In genomic region chr6:3120765-3121089, GRCh38 we compare ENCODE assay signal across 16 cellular contexts. TPM values are rescaled to one million over a fixed set of nuclear protein-coding genes. Genes with fewer than 3 reads are reported as not detected.
DNase-seq lines count a peak whose midpoint lies in the region; ATAC-seq and TF ChIP-seq lines count a peak whose summit lies in the region.
"Had no signal": no experiment of that assay in that cellular context is flagged by ENCODE, and none has a peak within 500 bp of the region (broad histone marks: within the 10 kb centered on the region; RNA-seq: fewer than 3 reads in every experiment).

No MANE protein-coding gene starts in this region.

- TF ChIP-seq POLR2A in right lobe of liver (IDR thresholded peaks at IDR 0.05), result no peak
- TF ChIP-seq POLR2A in prostate gland (IDR thresholded peaks at IDR 0.05), result no peak

- WGBS in right lobe of liver (ENCODE audit: insufficient coverage, low coverage, low lambda C conversion rate, missing lambda C conversion rate), result 38% methylated on average over 5 of the region's 5 CpGs
- 96% methylated on average over 5 of the region's 5 CpGs for WGBS in prostate gland

- H3K4me1 ChIP-seq in right lobe of liver (peaks cover 0 to 58% (median 5%) of the 10 kb centered on the region in 4 donors), prostate gland (replicated peaks) (no peaks in the 10 kb centered on the region)
- H3K4me1 ChIP-seq: SJCRH30 had no signal

- no peak for ATAC-seq in CD4-positive, alpha-beta T cell (ENCODE audit: poor library complexity)
- ATAC-seq in right lobe of liver (peak in 3 of 4 donors; percentile 3 to 17 (median 14)), GM18511 (IDR thresholded peaks at IDR 0.05; ENCODE audit: unreplicated experiment) (no peak)
- ATAC-seq: HCT116, Right ventricle myocardium inferior, SK-N-SH treated with all-trans-retinoic acid at 6 μM for 48 hours had no signal

- H3K27me3 Mint-ChIP-seq in CD4-positive, alpha-beta T cell, result no peaks in the 10 kb centered on the region
- no peaks in the 10 kb centered on the region for H3K27me3 Mint-ChIP-seq in brain
- no peaks in the 10 kb centered on the region for H3K27me3 Mint-ChIP-seq in progenitor cell of endocrine pancreas

- intact Hi-C loops in CD4-positive, alpha-beta T cell (cut with DNase I, micrococcal nuclease), result loop anchor here in 1 of 2 experiments (5.0 kb wide), 1 partner anchor 128 kb away; no protein-coding TSS in a partner anchor
- intact Hi-C loops in right lobe of liver (cut with DNase I) (loop anchor here in 1 of 2 donors (10.0 kb wide), 1 partner anchor 134 kb away; the partner anchor contains the start of gene PSMG4), prostate gland (cut with DNase I) (no loop called here)

- H3K4me3 ChIP-seq in right lobe of liver (peak overlapping the region in 2 of 3 donors; percentile 21 to 84), prostate gland (no peak overlapping the region)
- H3K4me3 ChIP-seq: SJCRH30 had no signal

- CTCF ChIA-PET in CD4-positive, alpha-beta T cell (lab: Charles Lee), result no interaction called here

- no peaks in the 10 kb centered on the region for H3K36me3 ChIP-seq in right lobe of liver
- H3K36me3 ChIP-seq in prostate gland, result no peaks in the 10 kb centered on the region
- H3K36me3 ChIP-seq: SJCRH30 had no signal

- no peak overlapping the region for H3K27ac ChIP-seq in CD4-positive, alpha-beta T cell (ENCODE audit: low read depth, low read length)
- H3K27ac ChIP-seq in right lobe of liver, result peak overlapping the region; percentile 25 to 88 (median 68)
- H3K27ac ChIP-seq in prostate gland, result no peak overlapping the region
- H3K27ac ChIP-seq: SJCRH30 had no signal

- peak overlapping the region; percentile 45 for H3K4me3 Mint-ChIP-seq in CD4-positive, alpha-beta T cell
- H3K4me3 Mint-ChIP-seq in brain, result peak overlapping the region in 3 of 5 experiments; percentile 43 to 66 (median 55)
- no peak overlapping the region for H3K4me3 Mint-ChIP-seq in progenitor cell of endocrine pancreas (ENCODE audit: low read depth)

- no peaks in the 10 kb centered on the region for H3K9me3 ChIP-seq in CD4-positive, alpha-beta T cell (ENCODE audit: control insufficient read depth, low read length)
- no peaks in the 10 kb centered on the region for H3K9me3 ChIP-seq in right lobe of liver
- no peaks in the 10 kb centered on the region for H3K9me3 ChIP-seq in prostate gland
- H3K9me3 ChIP-seq: SJCRH30 had no signal

- H3K27ac Mint-ChIP-seq in CD4-positive, alpha-beta T cell, result no peak overlapping the region
- H3K27ac Mint-ChIP-seq in brain (no peak overlapping the region), progenitor cell of endocrine pancreas (peak overlapping the region; percentile 34)

- POLR2A ChIA-PET in CD4-positive, alpha-beta T cell (lab: Charles Lee), result no interaction called here

- TF ChIP-seq CTCF in CD4-positive, alpha-beta T cell (IDR thresholded peaks at IDR 0.05), result no peak
- TF ChIP-seq CTCF in brain (conservative IDR thresholded peaks at IDR 0.05) (no peak), right lobe of liver (IDR thresholded peaks at IDR 0.05) (no peak), progenitor cell of endocrine pancreas (IDR thresholded peaks at IDR 0.05; ENCODE audit: unreplicated experiment) (no peak), prostate gland (IDR thresholded peaks at IDR 0.05) (no peak)

- peaks cover 6% of the 10 kb centered on the region for H3K36me3 Mint-ChIP-seq in CD4-positive, alpha-beta T cell (ENCODE audit: low read depth)
- H3K36me3 Mint-ChIP-seq in brain (no peaks in the 10 kb centered on the region), progenitor cell of endocrine pancreas (ENCODE audit: insufficient read depth) (no peaks in the 10 kb centered on the region)

- H3K9me3 Mint-ChIP-seq in CD4-positive, alpha-beta T cell, result no peaks in the 10 kb centered on the region
- H3K9me3 Mint-ChIP-seq in brain (no peaks in the 10 kb centered on the region), progenitor cell of endocrine pancreas (ENCODE audit: low read depth) (no peaks in the 10 kb centered on the region)

- peaks cover 19% of the 10 kb centered on the region for H3K4me1 Mint-ChIP-seq in CD4-positive, alpha-beta T cell (ENCODE audit: low read depth)
- H3K4me1 Mint-ChIP-seq in brain, result peaks cover 54% of the 10 kb centered on the region
- H3K4me1 Mint-ChIP-seq in progenitor cell of endocrine pancreas (ENCODE audit: low read depth), result peaks cover 20% of the 10 kb centered on the region

- H3K27me3 ChIP-seq in CD4-positive, alpha-beta T cell (ENCODE audit: control insufficient read depth, insufficient read depth, low read length), result no peaks in the 10 kb centered on the region
- H3K27me3 ChIP-seq in right lobe of liver, result no peaks in the 10 kb centered on the region
- H3K27me3 ChIP-seq in prostate gland (replicated peaks; ENCODE audit: insufficient read depth), result no peaks in the 10 kb centered on the region
- H3K27me3 ChIP-seq: SJCRH30 had no signal

- no peak for DNase-seq in CD4-positive, alpha-beta T cell
- DNase-seq in right lobe of liver, result peak in 2 of 3 donors; percentile 28 to 66
- no peak for DNase-seq in progenitor cell of endocrine pancreas (ENCODE audit: low spot score, unreplicated experiment)
- DNase-seq in islet precursor cell, result no peak
- no peak for DNase-seq in prostate gland (ENCODE audit: low spot score)
- DNase-seq: KBM-7, NCI-H2029, NCI-H446, NCI-H524 treated with DMSO at 0.1 percent for 48 hours, NCI-H774, SJCRH30 had no signal

RNA-seq across cellular contexts. Expression of gene BPHL, which starts 2.2 kb away (rescaled TPM):
- 1 to 10 TPM; 5.2 to 5.7 TPM for total RNA-seq in CD4-positive, alpha-beta T cell
- polyA plus RNA-seq in brain (ENCODE audit: insufficient read depth, low read depth, low replicate concordance), result 40.9 TPM
- total RNA-seq in right lobe of liver, result 100 to 1,000 TPM in 2 of 6 experiments, 10 to 100 TPM in 4; 30.4 to 142 (median 68.6) TPM
- 68.4 and 69.7 TPM in 2 replicates for total RNA-seq in progenitor cell of endocrine pancreas
- 10 to 100 TPM; 16.5 to 17.7 TPM for total RNA-seq in prostate gland

RNA-seq across cellular contexts. Expression of gene TUBB2A, which starts 36.6 kb away (rescaled TPM):
- 10 to 100 TPM; 54.3 to 58.5 TPM for total RNA-seq in CD4-positive, alpha-beta T cell
- 610 TPM for polyA plus RNA-seq in brain (ENCODE audit: insufficient read depth, low read depth, low replicate concordance)
- total RNA-seq in right lobe of liver (100 to 1,000 TPM in 2 of 6 experiments, 10 to 100 TPM in 4; 32.8 to 136 (median 83.8) TPM), progenitor cell of endocrine pancreas (31.9 and 37.1 TPM in 2 replicates), prostate gland (10 to 100 TPM; 17.2 to 39.6 TPM)

RNA-seq across cellular contexts. Expression of gene RIPK1, which starts 52.4 kb away (rescaled TPM):
- 10 to 100 TPM; 17.2 to 17.3 TPM for total RNA-seq in CD4-positive, alpha-beta T cell
- polyA plus RNA-seq in brain (ENCODE audit: insufficient read depth, low read depth, low replicate concordance), result 10.8 TPM
- total RNA-seq in right lobe of liver, result 10 to 100 TPM; 13.9 to 17.6 (median 16.6) TPM
- total RNA-seq in progenitor cell of endocrine pancreas, result 15.1 and 15.5 TPM in 2 replicates
- 10 to 100 TPM; 21.3 to 23.0 TPM for total RNA-seq in prostate gland

Comparison
In these comparisons a context has a peak if more than half of its experiments do, and no peak if none do; other contexts are left out.
1. ATAC-seq: peak in right lobe of liver (3 of 4); none in CD4-positive, alpha-beta T cell (single experiment) and GM18511 (single experiment).
2. DNase-seq: peak in right lobe of liver (2 of 3); none in CD4-positive, alpha-beta T cell (0 of 10), progenitor cell of endocrine pancreas (single experiment), islet precursor cell (single experiment) and prostate gland (single experiment).
3. H3K27ac ChIP-seq: peak in right lobe of liver (3 of 3); none in CD4-positive, alpha-beta T cell (single experiment) and prostate gland (0 of 2).
4. H3K4me3 ChIP-seq: peak in right lobe of liver (2 of 3); none in prostate gland (0 of 2).